Comparison of ENCODE assay signal across 8 cellular contexts in genomic region chr9:17063535-17064135, GRCh38.
DNase-seq lines count a peak whose midpoint lies in the region; ATAC-seq, FAIRE-seq and TF ChIP-seq lines count a peak whose summit lies in the region.

No MANE protein-coding gene starts in this region.

- WGBS in pancreas, 2 donors: 4 to 5% methylated on average over 2 of the region's 2 CpGs

- no peaks in the 10 kb centered on the region for H3K9me2 ChIP-seq in Loucy (replicated peaks; ENCODE audit: low read depth, low read length)

- CTCF ChIA-PET in GM10248 (lab: Yijun Ruan, JAX): interaction anchor here (0.7 to 2.5 kb wide), 7 partner anchors 9 to 400 kb away, joined by 3 to 14 read pairs (median 5); no protein-coding TSS in a partner anchor

- no peaks in the 10 kb centered on the region for H4K20me1 ChIP-seq in Loucy (ENCODE audit: insufficient read depth, low read length, poor library complexity, severe bottlenecking)

- no peak overlapping the region for H3K27ac ChIP-seq in pancreas

- POLR2A ChIA-PET in GM10248 (lab: Yijun Ruan, JAX): no interaction called here

- no peak overlapping the region for H3K9ac ChIP-seq in Loucy (ENCODE audit: low read depth, low read length, poor library complexity, severe bottlenecking)

- intact Hi-C loops in pancreas (cut with DNase I): no loop called here

- H2AFZ ChIP-seq in Loucy (ENCODE audit: low read length): no peak overlapping the region

- H3K9me3 ChIP-seq in Loucy (ENCODE audit: insufficient read depth, low read depth, low read length) (no peaks in the 10 kb centered on the region), pancreas (no peaks in the 10 kb centered on the region)

- peak; percentile 99 for FAIRE-seq in H54 (lab: Jason Lieb, UNC)
- FAIRE-seq in pancreas (lab: Jason Lieb, UNC): peak; percentile 74

- no peak overlapping the region for H3K4me2 ChIP-seq in Loucy (ENCODE audit: low read depth, low read length, poor library complexity, severe bottlenecking)

- no peaks in the 10 kb centered on the region for H3F3A ChIP-seq in Loucy (ENCODE audit: low read depth)

- H3K36me3 ChIP-seq in Loucy (ENCODE audit: insufficient read depth, low read length): no peaks in the 10 kb centered on the region
- no peaks in the 10 kb centered on the region for H3K36me3 ChIP-seq in pancreas

- H3K4me3 ChIP-seq in Loucy (ENCODE audit: low read length, poor library complexity, severe bottlenecking) (no peak overlapping the region), pancreas (no peak overlapping the region)

- peak; percentile 16 for DNase-seq in GM10248 (ENCODE audit: extremely low spot score)
- peak; percentile 38 for DNase-seq in H54 (ENCODE audit: insufficient read length, low spot score)
- peak; percentile 24 for DNase-seq in SHP77 treated with DMSO at 0.1 percent for 48 hours (lab: John Stamatoyannopoulos, UW)
- DNase-seq in fibroblast of the conjunctiva (ENCODE audit: low read depth): peak; percentile 59
- peak in 1 of 6 donors; percentile 22 for DNase-seq in pancreas
- no peak for DNase-seq in GF-D8 (lab: John Stamatoyannopoulos, UW)

- no peaks in the 10 kb centered on the region for H3K27me3 ChIP-seq in Loucy (ENCODE audit: insufficient read depth, low read length, poor library complexity, severe bottlenecking)
- H3K27me3 ChIP-seq in pancreas: no peaks in the 10 kb centered on the region

- no peak for TF ChIP-seq POLR2A in H54 (IDR thresholded peaks at IDR 0.05; ENCODE audit: low read depth, low read length)

- ATAC-seq in pancreas (peak; percentile 46 to 83 (median 81)), GM18873 (IDR thresholded peaks at IDR 0.05; ENCODE audit: low FRiP score, unreplicated experiment) (no peak)

- H3K4me1 ChIP-seq in Loucy (ENCODE audit: insufficient read depth, low read length, poor library complexity, severe bottlenecking) (no peaks in the 10 kb centered on the region), pancreas (no peaks in the 10 kb centered on the region)

- H3K79me2 ChIP-seq in Loucy (ENCODE audit: insufficient read depth, low read length): no peaks in the 10 kb centered on the region

- peak; percentile 64 for TF ChIP-seq CTCF in GM10248 (IDR thresholded peaks at IDR 0.05; ENCODE audit: control extremely low read depth, extremely low read depth, low read depth, missing control alignments)
- TF ChIP-seq CTCF in Loucy (conservative IDR thresholded peaks at IDR 0.05; ENCODE audit: low read length): peak; percentile 99
- peak; percentile 18 to 62 (median 42) for TF ChIP-seq CTCF in pancreas (IDR thresholded peaks at IDR 0.05)

Comparison
In these comparisons a context has a peak if more than half of its experiments do, and no peak if none do; other contexts are left out.
1. CTCF ChIP-seq: peak in every context shown above with its lines; median percentile 99 in Loucy; 64 in GM10248; 42 in pancreas.